In the genomic region with DNA sequence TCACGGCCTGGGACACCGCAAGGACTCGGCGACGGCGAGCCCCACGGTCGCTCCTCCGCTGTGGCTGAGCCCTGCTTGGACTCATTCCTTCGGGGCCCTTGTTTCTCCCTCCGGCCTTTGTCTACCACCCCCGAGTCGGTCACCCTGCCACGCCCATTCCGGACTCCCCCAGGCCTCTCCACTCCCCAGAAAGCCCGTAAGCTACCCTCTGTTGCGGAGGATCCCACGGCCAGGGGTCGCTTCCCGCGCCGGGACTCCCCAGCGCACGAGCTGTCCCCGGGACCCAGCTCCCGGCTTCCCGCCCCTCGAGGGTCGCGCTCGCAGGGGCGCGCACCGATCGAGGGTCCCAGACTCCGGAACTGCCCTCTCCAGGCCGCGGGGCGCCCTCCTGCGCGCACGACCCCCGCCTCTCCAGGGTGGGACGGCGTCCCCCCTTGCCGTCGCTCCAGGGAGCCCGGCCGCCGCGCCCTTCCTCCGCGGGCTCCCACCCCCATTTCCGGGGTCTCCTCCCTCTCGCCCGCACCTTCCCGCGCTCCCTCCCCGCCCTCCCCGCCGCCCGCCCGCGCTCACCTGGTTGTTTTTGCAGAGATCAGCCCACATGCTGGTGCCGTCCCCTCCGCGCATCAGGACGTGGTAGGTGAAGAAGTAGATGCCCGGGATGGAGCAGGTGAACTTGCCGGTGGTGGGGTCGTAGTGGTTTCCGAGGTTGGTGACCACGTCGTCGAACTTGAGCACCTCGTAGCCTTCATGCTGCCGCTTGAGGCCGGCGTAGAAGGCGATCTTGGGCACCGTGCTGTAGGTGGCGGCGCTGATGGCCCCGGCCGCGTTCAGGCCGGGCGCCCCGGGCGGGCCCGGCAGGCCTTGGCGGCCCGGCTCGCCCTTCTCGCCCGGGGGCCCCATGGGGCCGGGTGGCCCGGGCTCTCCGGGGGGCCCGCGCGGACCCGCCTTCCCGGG, we compare ENCODE assay signal across 9 cellular contexts. TPM values are rescaled to one million over a fixed set of nuclear protein-coding genes. Genes with fewer than 3 reads are reported as not detected.
DNase-seq lines count a peak whose midpoint lies in the region; ATAC-seq, FAIRE-seq and TF ChIP-seq lines count a peak whose summit lies in the region.
"Had no signal": no experiment of that assay in that cellular context is flagged by ENCODE, and none has a peak within 500 bp of the region (broad histone marks: within the 10 kb centered on the region; RNA-seq: fewer than 3 reads in every experiment).

No MANE protein-coding gene starts in this region.

- in situ Hi-C loops in KBM-7 (cut with MboI; ENCODE audit: low pct_unique_long_range_greater_than_20kb, low sequenced_read_pairs) = no loop called here

- intact Hi-C loops in endothelial cell of umbilical vein (cut with micrococcal nuclease) = loop anchor here (2.0 to 5.0 kb wide), 2 partner anchors 257 to 618 kb away; no protein-coding TSS in a partner anchor

- peaks cover 40 to 70% of the 10 kb centered on the region in 2 experiments for H3K27me3 ChIP-seq in endothelial cell of umbilical vein (ENCODE audit: control insufficient read depth in 2 of 2, insufficient read depth in 2 of 2, low read length in 2 of 2)
- peaks cover 50% of the 10 kb centered on the region for H3K27me3 ChIP-seq in skeletal muscle satellite cell (ENCODE audit: control insufficient read depth, insufficient read depth, low read length)

- dilution Hi-C loops in endothelial cell of umbilical vein (cut with MboI; ENCODE audit: extremely low pct_ligation_motif_present, low sequenced_read_pairs) = no loop called here

- FAIRE-seq in GM12892 (lab: Jason Lieb, UNC) (no peak), endothelial cell of umbilical vein (lab: Jason Lieb, UNC) (no peak)

- no peaks in the 10 kb centered on the region for H4K20me1 ChIP-seq in endothelial cell of umbilical vein (replicated peaks; ENCODE audit: control insufficient read depth, extremely low read depth, insufficient read depth, low read length)

- H3K27ac Mint-ChIP-seq in IgD-negative memory B cell = peak overlapping the region in 1 of 3 donors; percentile 87

- H3K9ac ChIP-seq in endothelial cell of umbilical vein (replicated peaks; ENCODE audit: extremely low read depth, insufficient read depth, low read length) (no peak overlapping the region), skeletal muscle satellite cell (ENCODE audit: low read depth, low read length) (no peak overlapping the region)

- H3K9me3 Mint-ChIP-seq in IgD-negative memory B cell = peaks cover 0 to 2% (median 0%) of the 10 kb centered on the region in 3 donors

- H3K4me1 ChIP-seq in endothelial cell of umbilical vein (ENCODE audit: control insufficient read depth, extremely low read depth, insufficient read depth, low read length) = peaks cover 12% of the 10 kb centered on the region
- H3K4me1 ChIP-seq in skeletal muscle satellite cell (ENCODE audit: control insufficient read depth, insufficient read depth, low read length) = no peaks in the 10 kb centered on the region

- TF ChIP-seq POLR2A in GM12892 (IDR thresholded peaks at IDR 0.05; ENCODE audit: low read depth, low read length) (no peak), endothelial cell of umbilical vein (IDR thresholded peaks at IDR 0.05; ENCODE audit: low read depth, low read length) (no peak)

- DNase-seq in GM12892 (ENCODE audit: insufficient read length) (peak; percentile 23), endothelial cell of umbilical vein (ENCODE audit: low read depth, low spot score) (no peak), AG08395 (ENCODE audit: low spot score) (no peak), KBM-7 (no peak), mucosa of gallbladder (ENCODE audit: low spot score) (no peak)

- ATAC-seq in GM21447 (IDR thresholded peaks at IDR 0.05; ENCODE audit: unreplicated experiment) = peak; percentile 35

- H3K9me1 ChIP-seq in endothelial cell of umbilical vein (replicated peaks; ENCODE audit: control insufficient read depth, extremely low read depth, insufficient read depth, low read length) = no peaks in the 10 kb centered on the region

- BruUV-seq in endothelial cell of umbilical vein (replicated peaks; lab: Mats Ljungman, UMichigan) = no TSS peak

- H3K4me2 ChIP-seq in endothelial cell of umbilical vein (ENCODE audit: insufficient read depth, low read length) (peak overlapping the region; percentile 46), skeletal muscle satellite cell (ENCODE audit: low read length) (peak overlapping the region; percentile 76)

- peak overlapping the region; percentile 78 to 94 (median 87) for H3K4me3 Mint-ChIP-seq in IgD-negative memory B cell

- H3K4me3 ChIP-seq in endothelial cell of umbilical vein (replicated peaks in 1 of 3; ENCODE audit: insufficient read depth in 1 of 3, low read depth in 1 of 3, low read length in 3 of 3) (peak overlapping the region in 1 of 3 experiments; percentile 25), skeletal muscle satellite cell (ENCODE audit: low read length) (peak overlapping the region; percentile 67)

- peaks cover 3% of the 10 kb centered on the region for H3K36me3 Mint-ChIP-seq in IgD-negative memory B cell

- H3K27me3 Mint-ChIP-seq in IgD-negative memory B cell = peaks cover 30% of the 10 kb centered on the region

- CTCF ChIA-PET in endothelial cell of umbilical vein (lab: Charles Lee) = interaction anchor here (0.7 to 3.2 kb wide), 10 partner anchors 15 to 641 kb away, joined by 3 to 32 read pairs (median 4); a partner anchor contains a TSS

- H3K36me3 ChIP-seq in endothelial cell of umbilical vein (ENCODE audit: control insufficient read depth in 2 of 2, extremely low read depth in 1 of 2, insufficient read depth in 2 of 2, low read length in 2 of 2) (no peaks in the 10 kb centered on the region), skeletal muscle satellite cell (ENCODE audit: insufficient read depth, low read length) (no peaks in the 10 kb centered on the region)

- TF ChIP-seq CTCF in endothelial cell of umbilical vein (IDR thresholded peaks at IDR 0.05; ENCODE audit: extremely low read depth in 1 of 2, insufficient read depth in 1 of 2, low read depth in 1 of 2, low read length in 2 of 2) = no peak

- H3K79me2 ChIP-seq in endothelial cell of umbilical vein (ENCODE audit: control insufficient read depth, insufficient read depth, low read length) = no peaks in the 10 kb centered on the region

- H2AFZ ChIP-seq in endothelial cell of umbilical vein (ENCODE audit: low read depth, low read length) = no peak overlapping the region

- peaks cover 10 to 16% (median 11%) of the 10 kb centered on the region in 3 donors for H3K4me1 Mint-ChIP-seq in IgD-negative memory B cell

- H3K27ac ChIP-seq in endothelial cell of umbilical vein (ENCODE audit: insufficient read depth, low read depth, low read length) = no peak overlapping the region

- H3K9me3 ChIP-seq in endothelial cell of umbilical vein (replicated peaks; ENCODE audit: control insufficient read depth, insufficient read depth, low read length) = no peaks in the 10 kb centered on the region
- H3K9me3 ChIP-seq in skeletal muscle satellite cell (replicated peaks; ENCODE audit: low read length) = no peaks in the 10 kb centered on the region

- POLR2A ChIA-PET in endothelial cell of umbilical vein (lab: Charles Lee) = no interaction called here

TF ChIP-seq in endothelial cell of umbilical vein, 7 proteins besides CTCF, POLR2A, EP300 and RAD21:
- TF ChIP-seq, protein P1, sequence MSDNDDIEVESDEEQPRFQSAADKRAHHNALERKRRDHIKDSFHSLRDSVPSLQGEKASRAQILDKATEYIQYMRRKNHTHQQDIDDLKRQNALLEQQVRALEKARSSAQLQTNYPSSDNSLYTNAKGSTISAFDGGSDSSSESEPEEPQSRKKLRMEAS (IDR thresholded peaks at IDR 0.05; ENCODE audit: insufficient read depth, insufficient read length) = no peak
- TF ChIP-seq MYC (IDR thresholded peaks at IDR 0.05; ENCODE audit: low read depth, low read length) (no peak), JUN (IDR thresholded peaks at IDR 0.05; ENCODE audit: borderline replicate concordance, insufficient read depth, insufficient read length, low read depth) (no peak), EZH2 (IDR thresholded peaks at IDR 0.05; ENCODE audit: borderline replicate concordance, low read depth, low read length, severe bottlenecking) (peak; percentile 86), POLR2AphosphoS5 (IDR thresholded peaks at IDR 0.05; ENCODE audit: insufficient read depth, low read depth, low read length) (no peak)
TF ChIP-seq in endothelial cell of umbilical vein: peak in this region for 1.

RNA-seq across cellular contexts. Expression of a gene that starts 1.5 kb away (rescaled TPM):
- polyA plus RNA-seq in GM12892 (2012; ENCODE audit: missing spikeins) = 0.66 TPM
- polyA plus RNA-seq in IgD-negative memory B cell (0.21 TPM), endothelial cell of umbilical vein (not detected in 2 replicates)
- total RNA-seq in endothelial cell of umbilical vein (not detected in 2 replicates), mucosa of gallbladder (0.09 TPM)
- not detected in 2 replicates for polyA plus RNA-seq in endothelial cell of umbilical vein (2011; cell fraction: cytosol; rRNA removed)
- not detected in 2 replicates for polyA plus RNA-seq in endothelial cell of umbilical vein (2011; cell fraction: nucleus; rRNA removed)
- polyA plus RNA-seq in endothelial cell of umbilical vein (2012) = 0.20 and 0.23 TPM in 2 replicates
- not detected in 2 replicates for polyA minus RNA-seq in endothelial cell of umbilical vein
- polyA minus RNA-seq in endothelial cell of umbilical vein (2011; cell fraction: cytosol; rRNA and poly(A)+ RNA removed) = not detected
- not detected in 2 replicates for polyA minus RNA-seq in endothelial cell of umbilical vein (2011; cell fraction: nucleus; rRNA and poly(A)+ RNA removed)
- under 0.01 and 0.22 TPM in 2 replicates for total RNA-seq in skeletal muscle satellite cell (2012; rRNA removed)
- total RNA-seq: M059J had no signal
